ENCODE assay signal across 28 cellular contexts in the genomic region with DNA sequence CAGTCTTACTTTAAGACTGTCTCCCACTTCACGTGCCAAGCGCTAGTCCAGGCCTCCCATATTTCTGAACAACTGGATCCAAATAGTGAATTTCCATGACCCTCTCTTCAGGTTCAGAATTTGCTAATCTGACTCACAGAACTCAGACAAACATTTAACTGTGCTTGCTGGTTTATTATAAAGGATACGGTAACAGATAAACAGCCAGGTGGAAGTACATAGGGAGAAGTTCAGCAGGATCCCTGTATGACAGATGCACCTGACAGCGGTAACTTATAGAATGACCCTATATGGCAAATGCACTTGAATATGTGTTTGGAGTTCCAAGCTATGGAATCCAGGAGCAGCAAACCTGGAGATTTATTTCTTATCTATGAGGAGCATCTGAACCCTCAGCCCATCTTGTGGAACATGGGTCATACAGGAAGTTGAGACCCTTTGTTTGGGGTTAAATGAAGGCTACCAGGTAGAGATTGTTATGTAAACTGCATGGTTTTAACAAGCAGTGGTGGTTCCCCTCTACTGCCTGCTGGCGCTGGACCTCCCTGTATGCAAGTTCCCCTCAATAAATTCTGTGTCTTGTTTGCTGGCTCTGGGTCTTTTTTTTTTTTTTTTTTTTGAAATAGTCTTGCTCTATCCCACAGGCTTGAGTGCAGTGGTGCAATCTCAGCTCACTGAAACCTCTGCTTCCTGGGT.
DNase-seq lines count a peak whose midpoint lies in the region; ATAC-seq, FAIRE-seq and TF ChIP-seq lines count a peak whose summit lies in the region.
"Had no signal": no experiment of that assay in that cellular context is flagged by ENCODE, and none has a peak within 500 bp of the region (broad histone marks: within the 10 kb centered on the region; RNA-seq: fewer than 3 reads in every experiment).

No MANE protein-coding gene starts in this region.

- WGBS in H1 (ENCODE audit: extremely low coverage in 1 of 2, insufficient coverage in 1 of 2, insufficient read length in 1 of 2, insufficient replicate concordance in 2 of 2, low coverage in 1 of 2, low lambda C conversion rate in 2 of 2, missing lambda C conversion rate in 1 of 2), 2 experiments: 91% methylated on average over 5 of the region's 5 CpGs; no CpG with 5 or more reads in 1 of the 2 experiments

- H3K9me3 Mint-ChIP-seq in GM23338: no peaks in the 10 kb centered on the region
- H3K9me3 Mint-ChIP-seq in activated CD4-positive, alpha-beta T cell treated with anti-CD3 and anti-CD28 coated beads, Interleukin-2, amount 10 ng/mL, durations not matched to agents 7 days and 5 days: no peaks in the 10 kb centered on the region

- H3K79me2 ChIP-seq in GM23338 (replicated peaks; ENCODE audit: insufficient read depth): no peaks in the 10 kb centered on the region
- H3K79me2 ChIP-seq in H1 (ENCODE audit: control insufficient read depth in 1 of 2, insufficient read depth in 2 of 2, low read length in 2 of 2): no peaks in the 10 kb centered on the region

- H3K14ac ChIP-seq in H1 (ENCODE audit: insufficient read length): no peak overlapping the region

- H3K4me2 ChIP-seq in GM23338: no peak overlapping the region
- no peak overlapping the region for H3K4me2 ChIP-seq in H1 (ENCODE audit: insufficient read depth in 1 of 2, low read depth in 2 of 2, low read length in 2 of 2)
- H3K4me2 ChIP-seq: BLaER1 had no signal

- no peak overlapping the region for H3K56ac ChIP-seq in H1 (replicated peaks; ENCODE audit: insufficient read length, low read depth, low read length)

- TF ChIP-seq CTCF in GM23338 (conservative IDR thresholded peaks at IDR 0.05; ENCODE audit: low read depth in 2 of 2) (no peak), H1 (IDR thresholded peaks at IDR 0.05; ENCODE audit: control extremely low read depth in 1 of 3, insufficient read depth in 1 of 3, low read depth in 1 of 3, low read length in 3 of 3) (no peak)

- no peak overlapping the region for H2BK15ac ChIP-seq in H1 (ENCODE audit: low read length)

- TF ChIP-seq RAD21 in H1 (IDR thresholded peaks at IDR 0.05 in 1 of 2, conservative IDR thresholded peaks at IDR 0.05 in 1 of 2; ENCODE audit: low read depth in 2 of 2, low read length in 2 of 2): no peak

- H2BK12ac ChIP-seq in H1 (ENCODE audit: low read depth, low read length): no peak overlapping the region

- no peaks in the 10 kb centered on the region for H3K79me1 ChIP-seq in H1 (ENCODE audit: low read depth, low read length)

- H4K5ac ChIP-seq in H1 (ENCODE audit: insufficient read length, low read depth, low read length): no peak overlapping the region

- peaks cover 4% of the 10 kb centered on the region; the same call in 1 of the 2 replicates for H3K23me2 ChIP-seq in H1 (ENCODE audit: low read depth, low read length)

- no peak overlapping the region for H2BK5ac ChIP-seq in H1 (ENCODE audit: low read depth, low read length)

- H3K4me3 ChIP-seq in GM23338: no peak overlapping the region
- no peak overlapping the region for H3K4me3 ChIP-seq in NT2/D1 (ENCODE audit: insufficient read length, low read depth)
- H3K4me3 ChIP-seq in H1 (ENCODE audit: extremely low read depth in 1 of 4, insufficient read depth in 2 of 4, low read depth in 3 of 4, low read length in 4 of 4): no peak overlapping the region
- H3K4me3 ChIP-seq: BLaER1, GM12878 had no signal

- H3K27me3 ChIP-seq in GM23338 (ENCODE audit: insufficient read depth) (no peaks in the 10 kb centered on the region), NT2/D1 (ENCODE audit: insufficient read depth, insufficient read length) (no peaks in the 10 kb centered on the region), H1 (replicated peaks in 1 of 4; ENCODE audit: control insufficient read depth in 3 of 4, extremely low read depth in 1 of 4, insufficient read depth in 3 of 4, low read length in 3 of 4) (no peaks in the 10 kb centered on the region)
- H3K27me3 ChIP-seq: BE2C, BLaER1 had no signal

- H3K36me3 Mint-ChIP-seq in GM23338 (ENCODE audit: low read depth): no peaks in the 10 kb centered on the region; the same call in 2 of the 3 replicates
- no peaks in the 10 kb centered on the region for H3K36me3 Mint-ChIP-seq in activated CD4-positive, alpha-beta T cell treated with anti-CD3 and anti-CD28 coated beads, Interleukin-2, amount 10 ng/mL, durations not matched to agents 7 days and 5 days (ENCODE audit: low read depth)
- H3K36me3 Mint-ChIP-seq: CD14-positive monocyte; CD4-positive, alpha-beta memory T cell; CD4-positive, CD25-positive, alpha-beta regulatory T cell had no signal

- no peak overlapping the region for H3K23ac ChIP-seq in H1 (ENCODE audit: insufficient read length)

- no peaks in the 10 kb centered on the region for H3F3A ChIP-seq in GM23338 (replicated peaks; ENCODE audit: low read depth)

- no peak overlapping the region for H3K18ac ChIP-seq in H1 (ENCODE audit: extremely low read depth, low read length)

- H3K36me3 ChIP-seq in GM23338 (ENCODE audit: insufficient read depth) (no peaks in the 10 kb centered on the region), NT2/D1 (ENCODE audit: insufficient read depth, insufficient read length, low read length) (no peaks in the 10 kb centered on the region), H1 (ENCODE audit: control insufficient read depth in 2 of 4, insufficient read depth in 4 of 4, low read length in 3 of 4) (no peaks in the 10 kb centered on the region)
- H3K36me3 ChIP-seq: BE2C, BLaER1 had no signal

- H3K27me3 Mint-ChIP-seq in GM23338 (ENCODE audit: insufficient read depth, low read depth, poor library complexity): no peaks in the 10 kb centered on the region
- H3K27me3 Mint-ChIP-seq in activated CD4-positive, alpha-beta T cell treated with anti-CD3 and anti-CD28 coated beads, Interleukin-2, amount 10 ng/mL, durations not matched to agents 7 days and 5 days: no peaks in the 10 kb centered on the region
- H3K27me3 Mint-ChIP-seq: CD4-positive, CD25-positive, alpha-beta regulatory T cell; CD8-positive, alpha-beta memory T cell had no signal

- H3K9me3 ChIP-seq in NT2/D1 (ENCODE audit: insufficient read depth, low read length): no peaks in the 10 kb centered on the region
- H3K9me3 ChIP-seq in H1 (ENCODE audit: insufficient read depth in 2 of 2, low read depth in 1 of 2, low read length in 1 of 2): no peaks in the 10 kb centered on the region
- H3K9me3 ChIP-seq: BE2C had no signal

- no peak overlapping the region for H3K4ac ChIP-seq in H1 (replicated peaks; ENCODE audit: insufficient read length, low read depth, low read length)

- H3K4me1 Mint-ChIP-seq in GM23338: peaks cover 6% of the 10 kb centered on the region; the same call in 2 of the 3 replicates
- H3K4me1 Mint-ChIP-seq in activated CD4-positive, alpha-beta T cell treated with anti-CD3 and anti-CD28 coated beads, Interleukin-2, amount 10 ng/mL, durations not matched to agents 7 days and 5 days: no peaks in the 10 kb centered on the region
- H3K4me1 Mint-ChIP-seq: CD14-positive monocyte; CD4-positive, alpha-beta memory T cell; CD4-positive, CD25-positive, alpha-beta regulatory T cell; CD8-positive, alpha-beta memory T cell had no signal

- CTCF ChIA-PET in H1 (lab: Charles Lee; ENCODE audit: partially characterized antibody): interaction anchor here (1.0 to 2.0 kb wide), 2 partner anchors 16 to 25 kb away, joined by 4 to 6 read pairs; no protein-coding TSS in a partner anchor
- CTCF ChIA-PET in activated CD4-positive, alpha-beta T cell treated with anti-CD3 and anti-CD28 coated beads, Interleukin-2, amount 10 ng/mL, durations not matched to agents 7 days and 5 days (lab: Charles Lee): no interaction called here

- POLR2A ChIA-PET in H1 (lab: Charles Lee; ENCODE audit: partially characterized antibody): no interaction called here
- POLR2A ChIA-PET in activated CD4-positive, alpha-beta T cell treated with anti-CD3 and anti-CD28 coated beads, Interleukin-2, amount 10 ng/mL, durations not matched to agents 7 days and 5 days (lab: Charles Lee): no interaction called here

- no peak overlapping the region for H2BK20ac ChIP-seq in H1 (ENCODE audit: low read length)

- no peak overlapping the region for H4K8ac ChIP-seq in H1 (ENCODE audit: extremely low read depth, insufficient read depth, low read length)

- TF ChIP-seq EP300 in H1 (IDR thresholded peaks at IDR 0.05; ENCODE audit: borderline replicate concordance in 1 of 2, low read depth in 2 of 2, low read length in 2 of 2): no peak

- H4K20me1 ChIP-seq in GM23338 (replicated peaks; ENCODE audit: insufficient read depth) (no peaks in the 10 kb centered on the region), H1 (replicated peaks in 1 of 2; ENCODE audit: control insufficient read depth in 1 of 2, insufficient read depth in 2 of 2, low read length in 2 of 2) (no peaks in the 10 kb centered on the region)
- H4K20me1 ChIP-seq: BLaER1 had no signal

- H2AFZ ChIP-seq in GM23338: no peak overlapping the region; the same call in 1 of the 2 replicates
- no peak overlapping the region for H2AFZ ChIP-seq in H1 (ENCODE audit: low read length)

- H3K27ac ChIP-seq in GM23338 (ENCODE audit: low read depth) (no peak overlapping the region), H1 (ENCODE audit: low read depth, low read length) (no peak overlapping the region)
- H3K27ac ChIP-seq: BLaER1 had no signal

- no peak overlapping the region for H2BK120ac ChIP-seq in H1 (replicated peaks; ENCODE audit: low read depth, low read length)

- peaks cover 12% of the 10 kb centered on the region; the same call in 1 of the 2 replicates for H3K9me2 ChIP-seq in GM23338 (ENCODE audit: insufficient read depth)

- H3K4me3 Mint-ChIP-seq in GM23338: no peak overlapping the region
- H3K4me3 Mint-ChIP-seq in activated CD4-positive, alpha-beta T cell treated with anti-CD3 and anti-CD28 coated beads, Interleukin-2, amount 10 ng/mL, durations not matched to agents 7 days and 5 days: no peak overlapping the region
- H3K4me3 Mint-ChIP-seq: CD14-positive monocyte; CD4-positive, alpha-beta memory T cell; CD4-positive, CD25-positive, alpha-beta regulatory T cell; CD8-positive, alpha-beta memory T cell had no signal

- H3K27ac Mint-ChIP-seq in GM23338: no peak overlapping the region
- no peak overlapping the region for H3K27ac Mint-ChIP-seq in activated CD4-positive, alpha-beta T cell treated with anti-CD3 and anti-CD28 coated beads, Interleukin-2, amount 10 ng/mL, durations not matched to agents 7 days and 5 days
- H3K27ac Mint-ChIP-seq: CD14-positive monocyte; CD4-positive, alpha-beta memory T cell; CD4-positive, CD25-positive, alpha-beta regulatory T cell; CD8-positive, alpha-beta memory T cell had no signal

- H3K9ac ChIP-seq in NT2/D1 (ENCODE audit: insufficient read length, low read depth) (no peak overlapping the region), H1 (replicated peaks in 1 of 4; ENCODE audit: extremely low read depth in 1 of 4, low read depth in 3 of 4, low read length in 3 of 4) (no peak overlapping the region)
- H3K9ac ChIP-seq: BLaER1 had no signal

- FAIRE-seq in H1 (lab: Jason Lieb, UNC) (no peak), RCC 7860 (lab: Jason Lieb, UNC) (no peak)
- FAIRE-seq: A204.1, GM12878, GM12892, GM18507 had no signal

- H4K91ac ChIP-seq in H1 (replicated peaks; ENCODE audit: insufficient read length, low read length): no peak overlapping the region

- H3K4me1 ChIP-seq in GM23338 (ENCODE audit: insufficient read depth): no peaks in the 10 kb centered on the region
- H3K4me1 ChIP-seq in NT2/D1 (ENCODE audit: insufficient read depth, insufficient read length): no peaks in the 10 kb centered on the region
- no peaks in the 10 kb centered on the region for H3K4me1 ChIP-seq in H1 (replicated peaks in 1 of 4; ENCODE audit: control insufficient read depth in 3 of 4, insufficient read depth in 4 of 4, low read length in 3 of 4)
- H3K4me1 ChIP-seq: BE2C had no signal

- ATAC-seq in GM23338: peak; percentile 50
- ATAC-seq: GM12878 had no signal

- DNase-seq in GM23338 (ENCODE audit: low spot score) (peak; percentile 16), NT2/D1 (ENCODE audit: low read depth, low spot score) (peak; percentile 1), H1 (ENCODE audit: low read depth in 1 of 2, low spot score in 2 of 2) (no peak), left kidney (ENCODE audit: low read depth, low spot score) (peak; percentile 14), Kasumi-1 (lab: John Stamatoyannopoulos, UW) (no peak), RCC 7860 (ENCODE audit: low spot score) (no peak)
- no peak for DNase-seq in activated CD4-positive, alpha-beta T cell treated with anti-CD3 and anti-CD28 coated beads, Interleukin-2, amount 10 ng/mL, durations not matched to agents 7 days and 5 days
- DNase-seq: 8988T; ACHN; BE2C; C1 segment of cervical spinal cord; CD4-positive, alpha-beta memory T cell; CD4-positive, CD25-positive, alpha-beta regulatory T cell; CD8-positive, alpha-beta memory T cell; COR-L47; DMS 273 treated with DMSO at 0.1 percent for 48 hours; DMS153; DMS53; DMS79; DND-41; EL; GDM1 had no signal

- no peak overlapping the region for H2AK5ac ChIP-seq in H1 (ENCODE audit: low read depth, low read length)

- no peak for TF ChIP-seq POLR2A in H1 (IDR thresholded peaks at IDR 0.05; ENCODE audit: control extremely low read depth in 1 of 2, low read depth in 2 of 2, low read length in 2 of 2)

Comparison
In these comparisons a context has a peak if more than half of its experiments do, and no peak if none do; other contexts are left out.
1. DNase-seq: peak in GM23338 (single experiment), NT2/D1 (single experiment) and left kidney (single experiment); none in H1 (0 of 2), Kasumi-1 (0 of 2), RCC 7860 (single experiment) and activated CD4-positive, alpha-beta T cell treated with anti-CD3 and anti-CD28 coated beads, Interleukin-2, amount 10 ng/mL, durations not matched to agents 7 days and 5 days (single experiment).